In genomic region chr3:187926620-187927019, GRCh38 we compare ENCODE assay signal across 26 cellular contexts.
DNase-seq lines count a peak whose midpoint lies in the region; ATAC-seq, FAIRE-seq and TF ChIP-seq lines count a peak whose summit lies in the region.
"Had no signal": no experiment of that assay in that cellular context is flagged by ENCODE, and none has a peak within 500 bp of the region (broad histone marks: within the 10 kb centered on the region; RNA-seq: fewer than 3 reads in every experiment).

No MANE protein-coding gene starts in this region.

- TF ChIP-seq CTCF in HepG2 (CRISPR knock-in tag; IDR thresholded peaks at IDR 0.05) (no peak), right lobe of liver (IDR thresholded peaks at IDR 0.05) (no peak), Loucy (conservative IDR thresholded peaks at IDR 0.05; ENCODE audit: low read length) (no peak)

- H3K27me3 Mint-ChIP-seq in activated naive CD8-positive, alpha-beta T cell treated with anti-CD3 and anti-CD28 coated beads, Interleukin-2, amount 50 U/mL, for 24 hours = no peaks in the 10 kb centered on the region

- H3K9me2 ChIP-seq in Loucy (replicated peaks; ENCODE audit: low read depth, low read length) = no peaks in the 10 kb centered on the region

- H3K4me3 ChIP-seq in HepG2 (replicated peaks in 1 of 3; ENCODE audit: insufficient read depth in 1 of 3, low read depth in 2 of 3, low read length in 3 of 3) (no peak overlapping the region), right lobe of liver (no peak overlapping the region), Loucy (ENCODE audit: low read length, poor library complexity, severe bottlenecking) (no peak overlapping the region), thymus (ENCODE audit: low read length) (no peak overlapping the region)
- H3K4me3 ChIP-seq: esophagus muscularis mucosa, skin epidermis, suprapubic skin had no signal

- 21% methylated on average over 3 of the region's 3 CpGs for WGBS in HepG2 (ENCODE audit: low lambda C conversion rate)
- WGBS in right lobe of liver (ENCODE audit: insufficient coverage, low coverage, low lambda C conversion rate, missing lambda C conversion rate) = 66% methylated on average over 3 of the region's 3 CpGs
- WGBS in thymus = 40% methylated on average over 3 of the region's 3 CpGs

- POLR2A ChIA-PET in HepG2 (lab: Yijun Ruan, JAX) = no interaction called here

- TF ChIP-seq RAD21 in HepG2 (CRISPR knock-in tag; IDR thresholded peaks at IDR 0.05) = no peak

- H3K36me3 ChIP-seq in HepG2 (replicated peaks in 1 of 2; ENCODE audit: control insufficient read depth in 1 of 2, insufficient read depth in 2 of 2, low read length in 2 of 2) (no peaks in the 10 kb centered on the region), right lobe of liver (no peaks in the 10 kb centered on the region), Loucy (ENCODE audit: insufficient read depth, low read length) (no peaks in the 10 kb centered on the region), thymus (ENCODE audit: control insufficient read depth, insufficient read depth) (no peaks in the 10 kb centered on the region)
- H3K36me3 ChIP-seq: brain microvascular endothelial cell, esophagus muscularis mucosa, suprapubic skin had no signal

- TF ChIP-seq POLR2A in HepG2 (IDR thresholded peaks at IDR 0.05; ENCODE audit: insufficient read depth in 1 of 2, low read depth in 2 of 2, low read length in 2 of 2) (no peak), right lobe of liver (IDR thresholded peaks at IDR 0.05) (no peak)

- H3K9me3 Mint-ChIP-seq in activated naive CD8-positive, alpha-beta T cell treated with anti-CD3 and anti-CD28 coated beads, Interleukin-2, amount 50 U/mL, for 24 hours = peaks cover 26% of the 10 kb centered on the region

- in situ Hi-C loops in HepG2 (cut with HindIII; ENCODE audit: extremely low pct_ligation_motif_present, low pct_unique_long_range_greater_than_20kb) = no loop called here

- ATAC-seq in HepG2 = no peak
- ATAC-seq in right lobe of liver = no peak
- no peak for ATAC-seq in activated naive CD8-positive, alpha-beta T cell treated with anti-CD3 and anti-CD28 coated beads, Interleukin-2, amount 50 U/mL, for 24 hours
- ATAC-seq in left lobe of liver = no peak
- ATAC-seq: activated CD4-positive, CD25-positive, alpha-beta regulatory T cell treated with anti-CD3 and anti-CD28 coated beads, Interleukin-2, amount 50 U/mL, for 24 hours; HCT116; Right ventricle myocardium inferior had no signal

- no peaks in the 10 kb centered on the region for H3F3A ChIP-seq in Loucy (ENCODE audit: low read depth)

- H2AFZ ChIP-seq in HepG2 (ENCODE audit: low read length) (no peak overlapping the region), Loucy (ENCODE audit: low read length) (peak overlapping the region; percentile 58)

- H3K9me3 ChIP-seq in HepG2 (ENCODE audit: low read length) = peaks cover 14% of the 10 kb centered on the region
- H3K9me3 ChIP-seq in right lobe of liver = peaks cover 0 to 10% (median 0%) of the 10 kb centered on the region in 4 donors
- H3K9me3 ChIP-seq in Loucy (ENCODE audit: insufficient read depth, low read depth, low read length) = peaks cover 11% of the 10 kb centered on the region; the same call in 1 of the 2 replicates
- H3K9me3 ChIP-seq in thymus (ENCODE audit: control insufficient read depth) = peaks cover 2% of the 10 kb centered on the region
- H3K9me3 ChIP-seq: suprapubic skin had no signal

- H3K4me1 ChIP-seq in HepG2 (ENCODE audit: insufficient read depth, low read length) (peaks cover 50% of the 10 kb centered on the region), right lobe of liver (peaks cover 0 to 3% (median 0%) of the 10 kb centered on the region in 4 donors), Loucy (ENCODE audit: insufficient read depth, low read length, poor library complexity, severe bottlenecking) (peaks cover 47% of the 10 kb centered on the region), thymus (ENCODE audit: control insufficient read depth, insufficient read depth, low read length) (peaks cover 24% of the 10 kb centered on the region)

- DNase-seq in HepG2 (ENCODE audit: low spot score) (no peak), right lobe of liver (no peak), NCI-H1436 (lab: John Stamatoyannopoulos, UW) (no peak), left lobe of liver (ENCODE audit: low spot score) (no peak)
- DNase-seq in activated naive CD8-positive, alpha-beta T cell treated with anti-CD3 and anti-CD28 coated beads, Interleukin-2, amount 50 U/mL, for 24 hours = peak; percentile 20
- DNase-seq: activated gamma-delta T cell treated with Interleukin-2 at 50 U/mL for 16 hours; brain microvascular endothelial cell; C1 segment of cervical spinal cord; foreskin melanocyte; mesenchymal stem cell; MM.1S; NCI-H1417; NCI-H2081 treated with DMSO at 0.1 percent for 48 hours; nucleus accumbens; stimulated activated CD4-positive, alpha-beta T cell treated with anti-CD3 and anti-CD28 coated beads, Interleukin-1b, Interleukin-23, amount 100 ng/mL, for 48 hours had no signal

- H4K20me1 ChIP-seq in HepG2 (ENCODE audit: insufficient read depth, low read length) (no peaks in the 10 kb centered on the region), Loucy (ENCODE audit: insufficient read depth, low read length, poor library complexity, severe bottlenecking) (no peaks in the 10 kb centered on the region)

- TF ChIP-seq EP300 in HepG2 (IDR thresholded peaks at IDR 0.05; ENCODE audit: low read depth in 2 of 2, low read length in 2 of 2) = no peak
- no peak for TF ChIP-seq EP300 in HepG2 (CRISPR knock-in tag; IDR thresholded peaks at IDR 0.05; ENCODE audit: borderline replicate concordance)

- no peaks in the 10 kb centered on the region for H3K79me2 ChIP-seq in HepG2 (ENCODE audit: insufficient read depth, low read length)
- no peaks in the 10 kb centered on the region for H3K79me2 ChIP-seq in Loucy (ENCODE audit: insufficient read depth, low read length)

- H3K9ac ChIP-seq in HepG2 (ENCODE audit: insufficient read depth, low read depth, low read length) (no peak overlapping the region), Loucy (ENCODE audit: low read depth, low read length, poor library complexity, severe bottlenecking) (peak overlapping the region; percentile 15)

- H3K4me1 Mint-ChIP-seq in activated naive CD8-positive, alpha-beta T cell treated with anti-CD3 and anti-CD28 coated beads, Interleukin-2, amount 50 U/mL, for 24 hours = peaks cover 84% of the 10 kb centered on the region

- H3K27ac ChIP-seq in HepG2 (ENCODE audit: extremely low read length, insufficient read depth, low read length) (no peak overlapping the region), right lobe of liver (no peak overlapping the region), thymus (ENCODE audit: low read depth) (peak overlapping the region; percentile 64)
- H3K27ac ChIP-seq: brain microvascular endothelial cell, esophagus muscularis mucosa, skin epidermis, suprapubic skin had no signal

- no peak for FAIRE-seq in HepG2 (lab: Jason Lieb, UNC)
- FAIRE-seq: D721Med, TTC549 had no signal

- peak overlapping the region; percentile 75 for H3K27ac Mint-ChIP-seq in activated naive CD8-positive, alpha-beta T cell treated with anti-CD3 and anti-CD28 coated beads, Interleukin-2, amount 50 U/mL, for 24 hours
- H3K27ac Mint-ChIP-seq: IgD-negative memory B cell had no signal

- no TSS peak for BruUV-seq in HepG2 (replicated peaks; lab: Mats Ljungman, UMichigan)

- intact Hi-C loops in HepG2 (cut with micrococcal nuclease; ENCODE audit: unreplicated experiment) = no loop called here
- intact Hi-C loops in right lobe of liver (cut with DNase I) = no loop called here

- H3K27me3 ChIP-seq in HepG2 (ENCODE audit: control insufficient read depth in 1 of 2, insufficient read depth in 2 of 2, low read length in 2 of 2) = no peaks in the 10 kb centered on the region
- no peaks in the 10 kb centered on the region for H3K27me3 ChIP-seq in right lobe of liver
- H3K27me3 ChIP-seq in Loucy (ENCODE audit: insufficient read depth, low read length, poor library complexity, severe bottlenecking) = no peaks in the 10 kb centered on the region
- H3K27me3 ChIP-seq in thymus (ENCODE audit: control insufficient read depth, insufficient read depth) = no peaks in the 10 kb centered on the region
- H3K27me3 ChIP-seq: brain microvascular endothelial cell, esophagus muscularis mucosa, suprapubic skin had no signal

- CTCF ChIA-PET in HepG2 (lab: Yijun Ruan, JAX; ENCODE audit: low intra/inter-chr PET ratio, low total read pairs) = no interaction called here

- no peak overlapping the region for H3K4me3 Mint-ChIP-seq in activated naive CD8-positive, alpha-beta T cell treated with anti-CD3 and anti-CD28 coated beads, Interleukin-2, amount 50 U/mL, for 24 hours
- H3K4me3 Mint-ChIP-seq: IgD-negative memory B cell had no signal

- H3K36me3 Mint-ChIP-seq in activated naive CD8-positive, alpha-beta T cell treated with anti-CD3 and anti-CD28 coated beads, Interleukin-2, amount 50 U/mL, for 24 hours (ENCODE audit: low read depth) = peaks cover 22% of the 10 kb centered on the region
- H3K36me3 Mint-ChIP-seq: IgD-negative memory B cell had no signal

- peak overlapping the region; percentile 1; the same call in 1 of the 2 replicates for H3K4me2 ChIP-seq in HepG2 (ENCODE audit: low read depth, low read length)
- peak overlapping the region; percentile 16 for H3K4me2 ChIP-seq in Loucy (ENCODE audit: low read depth, low read length, poor library complexity, severe bottlenecking)

TF ChIP-seq in HepG2, 621 proteins besides CTCF, POLR2A, EP300 and RAD21:
- TF ChIP-seq ZNF263 (CRISPR knock-in tag; IDR thresholded peaks at IDR 0.05) (0 out of 2 replicates have a peak, but pooled peaks have one; percentile 19), NONO (IDR thresholded peaks at IDR 0.05) (no peak), NONO (CRISPR knock-in tag; conservative IDR thresholded peaks at IDR 0.05) (no peak)
TF ChIP-seq in HepG2: peak in this region for 1.
